Comparison of ENCODE assay signal across 1 cellular context in the genomic region with DNA sequence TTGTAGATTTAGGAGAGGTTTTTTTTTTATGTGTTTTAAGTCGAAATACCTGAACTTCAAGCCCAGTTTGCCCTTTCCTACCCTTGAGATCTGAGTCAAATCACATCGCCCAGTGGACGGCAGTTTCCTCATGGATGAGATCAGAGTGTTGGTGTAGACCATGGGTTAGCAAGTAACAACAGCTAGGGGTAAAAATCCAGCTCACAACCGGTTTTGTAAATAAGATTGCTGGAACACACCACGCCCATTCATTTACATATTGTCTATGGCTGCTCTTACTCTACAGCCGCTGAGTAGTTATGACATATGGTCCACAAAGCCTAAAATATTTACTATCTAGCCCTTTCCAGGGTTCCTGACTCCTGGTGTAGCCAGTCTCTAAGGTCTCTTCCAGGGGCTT.
TF ChIP-seq lines count a peak whose summit lies in the region.

No MANE protein-coding gene starts in this region.

TF ChIP-seq in H1, 55 proteins besides CTCF, POLR2A, EP300 and RAD21 (continued from another document):
- TF ChIP-seq, protein P1, sequence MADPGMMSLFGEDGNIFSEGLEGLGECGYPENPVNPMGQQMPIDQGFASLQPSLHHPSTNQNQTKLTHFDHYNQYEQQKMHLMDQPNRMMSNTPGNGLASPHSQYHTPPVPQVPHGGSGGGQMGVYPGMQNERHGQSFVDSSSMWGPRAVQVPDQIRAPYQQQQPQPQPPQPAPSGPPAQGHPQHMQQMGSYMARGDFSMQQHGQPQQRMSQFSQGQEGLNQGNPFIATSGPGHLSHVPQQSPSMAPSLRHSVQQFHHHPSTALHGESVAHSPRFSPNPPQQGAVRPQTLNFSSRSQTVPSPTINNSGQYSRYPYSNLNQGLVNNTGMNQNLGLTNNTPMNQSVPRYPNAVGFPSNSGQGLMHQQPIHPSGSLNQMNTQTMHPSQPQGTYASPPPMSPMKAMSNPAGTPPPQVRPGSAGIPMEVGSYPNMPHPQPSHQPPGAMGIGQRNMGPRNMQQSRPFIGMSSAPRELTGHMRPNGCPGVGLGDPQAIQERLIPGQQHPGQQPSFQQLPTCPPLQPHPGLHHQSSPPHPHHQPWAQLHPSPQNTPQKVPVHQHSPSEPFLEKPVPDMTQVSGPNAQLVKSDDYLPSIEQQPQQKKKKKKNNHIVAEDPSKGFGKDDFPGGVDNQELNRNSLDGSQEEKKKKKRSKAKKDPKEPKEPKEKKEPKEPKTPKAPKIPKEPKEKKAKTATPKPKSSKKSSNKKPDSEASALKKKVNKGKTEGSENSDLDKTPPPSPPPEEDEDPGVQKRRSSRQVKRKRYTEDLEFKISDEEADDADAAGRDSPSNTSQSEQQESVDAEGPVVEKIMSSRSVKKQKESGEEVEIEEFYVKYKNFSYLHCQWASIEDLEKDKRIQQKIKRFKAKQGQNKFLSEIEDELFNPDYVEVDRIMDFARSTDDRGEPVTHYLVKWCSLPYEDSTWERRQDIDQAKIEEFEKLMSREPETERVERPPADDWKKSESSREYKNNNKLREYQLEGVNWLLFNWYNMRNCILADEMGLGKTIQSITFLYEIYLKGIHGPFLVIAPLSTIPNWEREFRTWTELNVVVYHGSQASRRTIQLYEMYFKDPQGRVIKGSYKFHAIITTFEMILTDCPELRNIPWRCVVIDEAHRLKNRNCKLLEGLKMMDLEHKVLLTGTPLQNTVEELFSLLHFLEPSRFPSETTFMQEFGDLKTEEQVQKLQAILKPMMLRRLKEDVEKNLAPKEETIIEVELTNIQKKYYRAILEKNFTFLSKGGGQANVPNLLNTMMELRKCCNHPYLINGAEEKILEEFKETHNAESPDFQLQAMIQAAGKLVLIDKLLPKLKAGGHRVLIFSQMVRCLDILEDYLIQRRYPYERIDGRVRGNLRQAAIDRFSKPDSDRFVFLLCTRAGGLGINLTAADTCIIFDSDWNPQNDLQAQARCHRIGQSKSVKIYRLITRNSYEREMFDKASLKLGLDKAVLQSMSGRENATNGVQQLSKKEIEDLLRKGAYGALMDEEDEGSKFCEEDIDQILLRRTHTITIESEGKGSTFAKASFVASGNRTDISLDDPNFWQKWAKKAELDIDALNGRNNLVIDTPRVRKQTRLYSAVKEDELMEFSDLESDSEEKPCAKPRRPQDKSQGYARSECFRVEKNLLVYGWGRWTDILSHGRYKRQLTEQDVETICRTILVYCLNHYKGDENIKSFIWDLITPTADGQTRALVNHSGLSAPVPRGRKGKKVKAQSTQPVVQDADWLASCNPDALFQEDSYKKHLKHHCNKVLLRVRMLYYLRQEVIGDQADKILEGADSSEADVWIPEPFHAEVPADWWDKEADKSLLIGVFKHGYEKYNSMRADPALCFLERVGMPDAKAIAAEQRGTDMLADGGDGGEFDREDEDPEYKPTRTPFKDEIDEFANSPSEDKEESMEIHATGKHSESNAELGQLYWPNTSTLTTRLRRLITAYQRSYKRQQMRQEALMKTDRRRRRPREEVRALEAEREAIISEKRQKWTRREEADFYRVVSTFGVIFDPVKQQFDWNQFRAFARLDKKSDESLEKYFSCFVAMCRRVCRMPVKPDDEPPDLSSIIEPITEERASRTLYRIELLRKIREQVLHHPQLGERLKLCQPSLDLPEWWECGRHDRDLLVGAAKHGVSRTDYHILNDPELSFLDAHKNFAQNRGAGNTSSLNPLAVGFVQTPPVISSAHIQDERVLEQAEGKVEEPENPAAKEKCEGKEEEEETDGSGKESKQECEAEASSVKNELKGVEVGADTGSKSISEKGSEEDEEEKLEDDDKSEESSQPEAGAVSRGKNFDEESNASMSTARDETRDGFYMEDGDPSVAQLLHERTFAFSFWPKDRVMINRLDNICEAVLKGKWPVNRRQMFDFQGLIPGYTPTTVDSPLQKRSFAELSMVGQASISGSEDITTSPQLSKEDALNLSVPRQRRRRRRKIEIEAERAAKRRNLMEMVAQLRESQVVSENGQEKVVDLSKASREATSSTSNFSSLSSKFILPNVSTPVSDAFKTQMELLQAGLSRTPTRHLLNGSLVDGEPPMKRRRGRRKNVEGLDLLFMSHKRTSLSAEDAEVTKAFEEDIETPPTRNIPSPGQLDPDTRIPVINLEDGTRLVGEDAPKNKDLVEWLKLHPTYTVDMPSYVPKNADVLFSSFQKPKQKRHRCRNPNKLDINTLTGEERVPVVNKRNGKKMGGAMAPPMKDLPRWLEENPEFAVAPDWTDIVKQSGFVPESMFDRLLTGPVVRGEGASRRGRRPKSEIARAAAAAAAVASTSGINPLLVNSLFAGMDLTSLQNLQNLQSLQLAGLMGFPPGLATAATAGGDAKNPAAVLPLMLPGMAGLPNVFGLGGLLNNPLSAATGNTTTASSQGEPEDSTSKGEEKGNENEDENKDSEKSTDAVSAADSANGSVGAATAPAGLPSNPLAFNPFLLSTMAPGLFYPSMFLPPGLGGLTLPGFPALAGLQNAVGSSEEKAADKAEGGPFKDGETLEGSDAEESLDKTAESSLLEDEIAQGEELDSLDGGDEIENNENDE (IDR thresholded peaks at IDR 0.05; ENCODE audit: insufficient replicate concordance, low read length), result no peak
- no peak for TF ChIP-seq CEBPB (IDR thresholded peaks at IDR 0.05; ENCODE audit: low read depth, low read length)
